In the genomic region with DNA sequence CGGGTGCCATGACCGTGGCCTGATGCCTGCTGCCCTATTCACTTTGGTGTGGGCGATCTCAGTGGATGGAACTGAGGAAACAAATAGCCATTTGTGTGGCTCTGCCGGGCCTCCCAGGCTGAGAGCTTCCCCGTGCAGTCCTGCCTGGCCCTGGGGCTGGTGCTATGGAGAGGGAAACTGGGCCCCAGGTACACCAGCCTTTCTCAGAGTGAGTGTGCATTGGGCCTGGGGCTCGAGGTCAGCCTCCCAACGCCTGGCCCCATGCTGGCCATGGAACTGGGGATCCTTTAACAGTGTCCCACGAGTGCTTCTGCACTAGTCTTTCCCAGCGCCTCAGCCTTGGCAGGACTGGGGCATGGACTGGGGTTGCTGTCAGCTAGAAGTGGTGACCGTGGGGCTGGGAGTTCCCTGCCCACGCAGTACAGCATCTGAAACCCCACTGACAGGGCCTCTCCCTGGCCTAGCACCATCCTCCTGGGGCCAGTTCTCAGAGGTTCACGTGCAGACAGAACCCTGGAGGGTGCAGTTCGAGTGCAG, we compare ENCODE assay signal across 13 cellular contexts. TPM values are rescaled to one million over a fixed set of nuclear protein-coding genes. Genes with fewer than 3 reads are reported as not detected.
DNase-seq lines count a peak whose midpoint lies in the region.
"Had no signal": no experiment of that assay in that cellular context is flagged by ENCODE, and none has a peak within 500 bp of the region (broad histone marks: within the 10 kb centered on the region; RNA-seq: fewer than 3 reads in every experiment).

No MANE protein-coding gene starts in this region.

- no peaks in the 10 kb centered on the region for H3K27me3 Mint-ChIP-seq in activated naive CD4-positive, alpha-beta T cell treated with anti-CD3 and anti-CD28 coated beads, Interleukin-2, amount 50 U/mL, for 24 hours

- no peak overlapping the region for H3K4me3 Mint-ChIP-seq in activated naive CD4-positive, alpha-beta T cell treated with anti-CD3 and anti-CD28 coated beads, Interleukin-2, amount 50 U/mL, for 24 hours
- H3K4me3 Mint-ChIP-seq: endodermal cell had no signal

- H3K4me1 Mint-ChIP-seq in activated naive CD4-positive, alpha-beta T cell treated with anti-CD3 and anti-CD28 coated beads, Interleukin-2, amount 50 U/mL, for 24 hours, result peaks cover 85% of the 10 kb centered on the region
- H3K4me1 Mint-ChIP-seq: endodermal cell had no signal

- H3K27ac ChIP-seq in temporal lobe (ENCODE audit: low read depth, low read length), result peak overlapping the region; percentile 97

- H3K9me3 Mint-ChIP-seq in activated naive CD4-positive, alpha-beta T cell treated with anti-CD3 and anti-CD28 coated beads, Interleukin-2, amount 50 U/mL, for 24 hours, result no peaks in the 10 kb centered on the region
- H3K9me3 Mint-ChIP-seq: endodermal cell had no signal

- DNase-seq in activated naive CD4-positive, alpha-beta T cell treated with Interleukin-2 at 50 U/mL for 16 hours, result no peak
- DNase-seq in amygdala (lab: John Stamatoyannopoulos, UW) (peak in 32 of 56 donors; percentile 20 to 77 (median 56)), medulla oblongata (ENCODE audit: extremely low spot score) (peak; percentile 87), GM19240 (ENCODE audit: insufficient read length, low spot score) (no peak), NAMALWA (ENCODE audit: low spot score) (no peak), SKM-1 (lab: John Stamatoyannopoulos, UW; ENCODE audit: unreplicated experiment) (no peak)
- DNase-seq: endodermal cell, GF-D8, NCI-H2081, SW 1271, trophoblast cell had no signal

- peak overlapping the region; percentile 93 for H3K27ac Mint-ChIP-seq in activated naive CD4-positive, alpha-beta T cell treated with anti-CD3 and anti-CD28 coated beads, Interleukin-2, amount 50 U/mL, for 24 hours
- H3K27ac Mint-ChIP-seq: endodermal cell had no signal

- H3K36me3 Mint-ChIP-seq in activated naive CD4-positive, alpha-beta T cell treated with anti-CD3 and anti-CD28 coated beads, Interleukin-2, amount 50 U/mL, for 24 hours, result no peaks in the 10 kb centered on the region

RNA-seq across cellular contexts. Expression of gene PLEKHF1, which starts 10.5 kb away (rescaled TPM):
- 0.49 TPM for total RNA-seq in temporal lobe

RNA-seq across cellular contexts. Expression of gene C19orf12, which starts 39.3 kb away (rescaled TPM):
- total RNA-seq in temporal lobe, result 35.9 TPM

Comparison
In these comparisons a context has a peak if more than half of its experiments do, and no peak if none do; other contexts are left out.
1. DNase-seq: peak in amygdala (32 of 56) and medulla oblongata (single experiment); none in activated naive CD4-positive, alpha-beta T cell treated with Interleukin-2 at 50 U/mL for 16 hours (single experiment), GM19240 (single experiment), NAMALWA (single experiment) and SKM-1 (single experiment).